Comparison of ENCODE assay signal across 10 cellular contexts in genomic region chr3:135083179-135083578, GRCh38.
"Had no signal": no experiment of that assay in that cellular context is flagged by ENCODE, and none has a peak within 500 bp of the region (broad histone marks: within the 10 kb centered on the region; RNA-seq: fewer than 3 reads in every experiment).

No MANE protein-coding gene starts in this region.

- DNase-seq: activated CD4-positive, alpha-beta T cell treated with anti-CD3 and anti-CD28 coated beads, Interleukin-2, amount 10 ng/mL, durations not matched to agents 24 days and 14 days; activated CD8-positive, alpha-beta memory T cell treated with anti-CD3 and anti-CD28 coated beads, Interleukin-2, amount 50 U/mL, for 4 hours; activated CD8-positive, alpha-beta T cell treated with anti-CD3 and anti-CD28 coated beads, Interleukin-2, amount 10 ng/mL, durations not matched to agents 7 days and 5 days; activated gamma-delta T cell; activated T-cell treated with anti-CD3 and anti-CD28 coated beads, Interleukin-2, amount 50 U/mL, for 4 hours; effector CD8-positive, alpha-beta T cell; heart right ventricle; kidney glomerular epithelial cell; left ventricle myocardium superior; uterus had no signal

- ATAC-seq: activated CD8-positive, alpha-beta T cell treated with anti-CD3 and anti-CD28 coated beads, Interleukin-2, amount 10 ng/mL, durations not matched to agents 7 days and 5 days; activated T-cell treated with anti-CD3 and anti-CD28 coated beads, Interleukin-2, amount 50 U/mL, for 4 hours; heart right ventricle; left ventricle myocardium superior had no signal
